In genomic region chr19:29396925-29397324, GRCh38 we compare ENCODE assay signal across 31 cellular contexts.
"Had no signal": no experiment of that assay in that cellular context is flagged by ENCODE, and none has a peak within 500 bp of the region (broad histone marks: within the 10 kb centered on the region; RNA-seq: fewer than 3 reads in every experiment).

No MANE protein-coding gene starts in this region.

- H3K9me3 Mint-ChIP-seq: T-helper 2 cell treated with Interferon-gamma antibody and Interleukin-4, amounts not matched to agents 5 μg/mL and 100 μg/mL, for 36 hours had no signal

- FAIRE-seq: TTC549 had no signal

- H3K4me3 Mint-ChIP-seq: activated CD4-positive, alpha-beta memory T cell treated with anti-CD3 and anti-CD28 coated beads for 36 hours; activated naive CD4-positive, alpha-beta T cell treated with anti-CD3 and anti-CD28 coated beads, Interleukin-2, amount 10 ng/mL, durations not matched to agents 7 days and 5 days; activated naive CD8-positive, alpha-beta T cell; activated naive CD8-positive, alpha-beta T cell treated with anti-CD3 and anti-CD28 coated beads, Interleukin-2, amount 50 U/mL, for 24 hours; activated T-cell treated with anti-CD3 and anti-CD28 coated beads, Interleukin-2, amount 50 U/mL, for 4 hours; T-helper 2 cell treated with Interferon-gamma antibody and Interleukin-4, amounts not matched to agents 5 μg/mL and 100 μg/mL, for 36 hours had no signal

- H3K4me1 Mint-ChIP-seq: activated naive CD4-positive, alpha-beta T cell treated with anti-CD3 and anti-CD28 coated beads, Interleukin-2, amount 10 ng/mL, durations not matched to agents 7 days and 5 days; activated naive CD8-positive, alpha-beta T cell treated with anti-CD3 and anti-CD28 coated beads, Interleukin-2, amount 50 U/mL, for 24 hours had no signal

- H3K36me3 ChIP-seq: brain microvascular endothelial cell, MG63, SJCRH30 had no signal

- H3K27ac Mint-ChIP-seq: activated CD4-positive, alpha-beta memory T cell treated with anti-CD3 and anti-CD28 coated beads for 36 hours; activated naive CD4-positive, alpha-beta T cell treated with anti-CD3 and anti-CD28 coated beads, Interleukin-2, amount 10 ng/mL, durations not matched to agents 7 days and 5 days; activated naive CD8-positive, alpha-beta T cell; activated naive CD8-positive, alpha-beta T cell treated with anti-CD3 and anti-CD28 coated beads, Interleukin-2, amount 50 U/mL, for 24 hours; T-helper 2 cell treated with Interferon-gamma antibody and Interleukin-4, amounts not matched to agents 5 μg/mL and 100 μg/mL, for 36 hours had no signal

- H3K4me1 ChIP-seq: SJCRH30 had no signal

- H3K27ac ChIP-seq: brain microvascular endothelial cell, SJCRH30, SK-N-MC had no signal

- H3K4me3 ChIP-seq: MG63, SJCRH30, SK-N-MC had no signal

- H3K27me3 Mint-ChIP-seq: activated naive CD4-positive, alpha-beta T cell treated with anti-CD3 and anti-CD28 coated beads, Interleukin-2, amount 10 ng/mL, durations not matched to agents 7 days and 5 days; activated naive CD8-positive, alpha-beta T cell; activated naive CD8-positive, alpha-beta T cell treated with anti-CD3 and anti-CD28 coated beads, Interleukin-2, amount 50 U/mL, for 24 hours had no signal

- H3K27me3 ChIP-seq: brain microvascular endothelial cell, MG63 had no signal

- ATAC-seq: activated naive CD8-positive, alpha-beta T cell treated with anti-CD3 and anti-CD28 coated beads, Interleukin-2, amount 50 U/mL, for 24 hours; activated T-cell treated with anti-CD3 and anti-CD28 coated beads, Interleukin-2, amount 50 U/mL, for 4 hours; Panc1 had no signal

- DNase-seq: activated CD4-positive, alpha-beta memory T cell treated with anti-CD3 and anti-CD28 coated beads for 36 hours; activated CD4-positive, alpha-beta T cell treated with anti-CD3 and anti-CD28 coated beads for 4 hours; activated CD4-positive, alpha-beta T cell treated with anti-CD3 and anti-CD28 coated beads, Interleukin-2, amount 50 U/mL, for 1 hour; activated CD4-positive, CD25-positive, alpha-beta regulatory T cell treated with anti-CD3 and anti-CD28 coated beads, Interleukin-2, amount 50 U/mL, for 72 hours; activated CD8-positive, alpha-beta memory T cell treated with anti-CD3 and anti-CD28 coated beads, Interleukin-2, amount 50 U/mL, for 4 hours; activated effector memory CD4-positive, alpha-beta T cell treated with Interleukin-2 at 50 U/mL for 16 hours; activated naive CD4-positive, alpha-beta T cell treated with anti-CD3 and anti-CD28 coated beads, Interleukin-2, amount 10 ng/mL, durations not matched to agents 7 days and 5 days; activated naive CD8-positive, alpha-beta T cell treated with anti-CD3 and anti-CD28 coated beads, Interleukin-2, amount 50 U/mL, for 24 hours; activated T-cell treated with anti-CD3 and anti-CD28 coated beads for 4 hours; activated T-cell treated with anti-CD3 and anti-CD28 coated beads, Interleukin-2, amount 50 U/mL, for 4 hours; anterior cingulate cortex; brain microvascular endothelial cell; central memory CD4-positive, alpha-beta T cell; Kasumi-1; KG1; MG63; NCI-H1048; NCI-H1105 treated with DMSO at 0.1 percent for 48 hours; NCI-H1436; NCI-H1694; NCI-H1930; NCI-H2081 treated with DMSO at 0.1 percent for 48 hours; NCI-H226; NCI-H524 treated with DMSO at 0.1 percent for 48 hours; SHP77; SJCRH30 had no signal

- H3K9me3 ChIP-seq: MG63, SJCRH30 had no signal

- H3K36me3 Mint-ChIP-seq: activated CD4-positive, alpha-beta memory T cell treated with anti-CD3 and anti-CD28 coated beads for 36 hours; activated naive CD4-positive, alpha-beta T cell treated with anti-CD3 and anti-CD28 coated beads, Interleukin-2, amount 10 ng/mL, durations not matched to agents 7 days and 5 days; activated naive CD8-positive, alpha-beta T cell had no signal
